In the genomic region with DNA sequence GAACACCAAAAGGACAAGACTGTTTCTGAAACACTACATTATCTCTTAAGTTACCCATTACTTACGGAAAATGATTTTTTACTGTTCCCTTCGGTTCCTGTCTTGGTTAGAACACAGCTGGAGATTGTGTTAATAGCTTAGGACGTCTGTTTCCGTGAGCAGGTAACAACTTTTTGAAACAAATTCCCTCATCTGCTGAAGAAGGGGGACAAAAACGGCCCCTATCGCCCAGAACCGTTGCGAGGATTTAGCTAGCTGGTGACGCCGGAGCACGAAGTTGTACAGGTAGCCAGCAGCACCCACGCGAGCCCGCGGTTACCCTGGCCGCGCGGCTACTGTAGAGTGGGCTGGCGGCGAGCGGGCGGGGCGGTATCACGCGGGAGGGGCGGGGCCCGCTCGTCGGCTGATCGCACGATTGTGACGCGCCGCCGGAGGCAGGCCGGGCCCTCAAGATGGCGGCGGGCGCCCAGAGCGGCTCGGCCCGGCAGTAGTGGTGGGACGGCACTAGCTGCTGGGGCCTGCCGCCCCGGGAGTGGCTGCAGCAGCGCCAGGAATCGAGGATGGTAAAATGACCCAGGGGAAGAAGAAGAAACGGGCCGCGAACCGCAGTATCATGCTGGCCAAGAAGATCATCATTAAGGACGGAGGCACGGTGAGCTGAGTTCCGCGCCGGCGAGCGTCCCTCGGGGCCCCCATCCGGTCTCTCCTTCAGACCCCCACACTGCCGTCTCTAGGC, we compare ENCODE assay signal across 8 cellular contexts.
A peak's percentile ranks its signal among the peaks of the same experiment; 100 is the strongest.
DNase-seq lines count a peak whose midpoint lies in the region; FAIRE-seq and TF ChIP-seq lines count a peak whose summit lies in the region.

No MANE protein-coding gene starts in this region.

- H2BK5ac ChIP-seq in neuronal stem cell (ENCODE audit: low read length) = peak overlapping the region; percentile 98

- H3K9me3 ChIP-seq in ES-I3 (ENCODE audit: control insufficient read depth, insufficient read depth, low read length) (no peaks in the 10 kb centered on the region), neuronal stem cell (replicated peaks in 1 of 2; ENCODE audit: control insufficient read depth in 2 of 2, insufficient read depth in 1 of 2, low read depth in 1 of 2, low read length in 2 of 2) (no peaks in the 10 kb centered on the region), subcutaneous abdominal adipose tissue (ENCODE audit: control insufficient read depth in 5 of 5, low read length in 5 of 5) (no peaks in the 10 kb centered on the region)

- peak overlapping the region; percentile 99 for H3K18ac ChIP-seq in neuronal stem cell (ENCODE audit: low read length)

- H3K4me3 ChIP-seq in LNCaP clone FGC (ENCODE audit: low read depth, low read length) (peak overlapping the region; percentile 85), neuronal stem cell (ENCODE audit: low read length in 2 of 2) (peak overlapping the region; percentile 75 to 96), subcutaneous abdominal adipose tissue (ENCODE audit: low read depth in 1 of 5, low read length in 5 of 5) (peak overlapping the region; percentile 87 to 99 (median 95))

- peak overlapping the region; percentile 95 for H3K9ac ChIP-seq in ES-I3 (ENCODE audit: low read depth, low read length)
- H3K9ac ChIP-seq in neuronal stem cell (ENCODE audit: low read depth, low read length, poor library complexity) = peak overlapping the region; percentile 93
- peak overlapping the region; percentile 90 to 99 (median 98) for H3K9ac ChIP-seq in subcutaneous abdominal adipose tissue (ENCODE audit: low read length in 5 of 5)

- peak overlapping the region; percentile 97 for H3K14ac ChIP-seq in neuronal stem cell (ENCODE audit: low read length)

- TF ChIP-seq CTCF in LNCaP clone FGC (IDR thresholded peaks at IDR 0.05; ENCODE audit: control insufficient read depth, extremely low read depth, insufficient read depth) = no peak

- peak overlapping the region; percentile 93 for H3K4ac ChIP-seq in neuronal stem cell (ENCODE audit: low read length)

- H2BK120ac ChIP-seq in neuronal stem cell (ENCODE audit: low read depth, low read length) = peak overlapping the region; percentile 4

- H2AK5ac ChIP-seq in neuronal stem cell (ENCODE audit: low read depth, low read length) = peak overlapping the region; percentile 92

- WGBS in neuronal stem cell (ENCODE audit: extremely low coverage in 2 of 2, insufficient read length in 2 of 2, insufficient replicate concordance in 1 of 2), 2 donors = no CpG with 5 or more reads among the region's 61 CpGs

- H3K79me1 ChIP-seq in neuronal stem cell (ENCODE audit: low read depth, low read length) = peaks cover 12% of the 10 kb centered on the region

- H3K27ac ChIP-seq in neuronal stem cell (replicated peaks; ENCODE audit: low read length) = peak overlapping the region; percentile 96
- peak overlapping the region; percentile 84 for H3K27ac ChIP-seq in subcutaneous abdominal adipose tissue (ENCODE audit: low read depth, low read length)

- peak overlapping the region; percentile 58 for H3K4me2 ChIP-seq in neuronal stem cell (ENCODE audit: insufficient read depth, low read length, poor library complexity, severe bottlenecking)

- no peaks in the 10 kb centered on the region for H3K36me3 ChIP-seq in ES-I3 (ENCODE audit: insufficient read depth, low read length)
- H3K36me3 ChIP-seq in neuronal stem cell (replicated peaks in 1 of 2; ENCODE audit: control insufficient read depth in 2 of 2, insufficient read depth in 2 of 2, low read length in 2 of 2) = peaks cover 0 to 2% of the 10 kb centered on the region in 2 donors
- no peaks in the 10 kb centered on the region for H3K36me3 ChIP-seq in subcutaneous abdominal adipose tissue (ENCODE audit: control insufficient read depth in 5 of 5, insufficient read depth in 5 of 5, low read length in 5 of 5)

- H2BK15ac ChIP-seq in neuronal stem cell (ENCODE audit: low read length) = peak overlapping the region; percentile 92

- H2BK12ac ChIP-seq in neuronal stem cell (ENCODE audit: low read length) = peak overlapping the region; percentile 58

- H2AFZ ChIP-seq in neuronal stem cell (ENCODE audit: low read length) = peak overlapping the region; percentile 93

- peak; percentile 93 for TF ChIP-seq POLR2A in H54 (IDR thresholded peaks at IDR 0.05; ENCODE audit: low read depth, low read length)

- no peak overlapping the region for H4K8ac ChIP-seq in neuronal stem cell (ENCODE audit: low read depth, low read length)

- H4K91ac ChIP-seq in neuronal stem cell (ENCODE audit: low read depth, low read length, poor library complexity) = peak overlapping the region; percentile 53

- peak; percentile 79 for DNase-seq in H54 (ENCODE audit: insufficient read length, low spot score)
- DNase-seq in LNCaP clone FGC (ENCODE audit: low read depth) = peak; percentile 48
- DNase-seq in SHP77 (lab: John Stamatoyannopoulos, UW) = peak; percentile 46 to 74
- DNase-seq in activated gamma-delta T cell treated with anti-CD3 and anti-CD28 coated beads, Interleukin-2, amount 50 U/mL, for 16 hours (ENCODE audit: low read depth) = peak; percentile 79
- peak; percentile 72 for DNase-seq in foreskin melanocyte
- DNase-seq in neuronal stem cell (ENCODE audit: low spot score) = peak; percentile 78

- H3K27me3 ChIP-seq in neuronal stem cell (ENCODE audit: control insufficient read depth in 3 of 3, insufficient read depth in 3 of 3, low read depth in 1 of 3, low read length in 3 of 3) (no peaks in the 10 kb centered on the region), subcutaneous abdominal adipose tissue (ENCODE audit: control insufficient read depth in 5 of 5, insufficient read depth in 4 of 5, low read length in 5 of 5) (no peaks in the 10 kb centered on the region)

- H3K4me1 ChIP-seq in ES-I3 (ENCODE audit: insufficient read depth, low read length) (no peaks in the 10 kb centered on the region), neuronal stem cell (ENCODE audit: control insufficient read depth in 2 of 2, insufficient read depth in 1 of 2, low read depth in 1 of 2, low read length in 2 of 2) (peaks cover 2% of the 10 kb centered on the region in 2 donors), subcutaneous abdominal adipose tissue (ENCODE audit: control insufficient read depth in 5 of 5, insufficient read depth in 5 of 5, low read length in 5 of 5) (peaks cover 0 to 31% (median 22%) of the 10 kb centered on the region in 5 donors)

- peak overlapping the region; percentile 99 for H3K23ac ChIP-seq in neuronal stem cell (ENCODE audit: low read depth, low read length, poor library complexity)

- FAIRE-seq in H54 (lab: Jason Lieb, UNC) = peak; percentile 73

Comparison
In these comparisons a context has a peak if more than half of its experiments do, and no peak if none do; other contexts are left out.
1. Peak in every context shown above with its lines: DNase-seq, H3K4me3 ChIP-seq and H3K27ac ChIP-seq.